Comparison of ENCODE assay signal across 8 cellular contexts in the genomic region with DNA sequence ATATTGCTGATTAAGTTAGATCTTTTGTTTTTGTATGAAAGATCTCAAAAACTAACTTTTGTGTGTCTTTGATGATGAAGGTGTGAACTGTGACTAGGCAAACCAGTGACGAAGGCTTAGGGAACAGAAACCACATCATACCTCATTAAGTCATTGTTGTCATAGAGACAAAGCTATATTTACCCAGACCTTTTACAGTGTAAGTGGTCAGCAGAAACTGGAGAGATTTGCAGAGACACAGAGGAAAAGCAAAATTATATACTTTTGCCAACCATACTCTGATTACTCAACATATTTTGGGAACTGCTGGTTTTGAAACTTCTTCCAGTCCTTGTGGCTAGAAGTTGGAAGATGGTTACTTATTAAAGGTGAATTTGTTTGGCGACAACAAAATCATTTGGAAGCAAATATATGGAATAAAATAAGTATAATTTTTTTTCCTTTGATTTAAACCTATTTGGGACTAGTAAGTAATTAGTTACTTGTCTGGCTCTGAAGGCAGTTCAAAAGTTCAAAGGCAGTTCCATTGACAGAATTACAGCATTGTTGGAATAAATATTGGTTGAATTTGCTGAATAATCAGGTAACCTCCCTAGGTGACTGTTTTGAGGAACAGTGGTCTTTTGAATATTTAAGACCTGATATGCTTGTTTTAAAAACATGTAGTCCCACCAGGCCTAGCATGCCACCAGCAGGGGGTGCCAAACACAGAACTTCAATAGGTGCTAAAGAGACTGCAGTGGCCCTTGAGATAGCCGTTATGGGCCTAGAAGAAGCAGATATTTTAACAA.
A peak's percentile ranks its signal among the peaks of the same experiment; 100 is the strongest.
DNase-seq lines count a peak whose midpoint lies in the region; TF ChIP-seq lines count a peak whose summit lies in the region.

No MANE protein-coding gene starts in this region.

- no peaks in the 10 kb centered on the region for H4K20me1 ChIP-seq in H9 (ENCODE audit: control insufficient read depth, insufficient read depth, insufficient read length)

- no peaks in the 10 kb centered on the region for H3K9me3 Mint-ChIP-seq in H9

- no peak overlapping the region for H3K4me3 Mint-ChIP-seq in H9

- H3K56ac ChIP-seq in H9 (ENCODE audit: insufficient read length, low read depth, low read length) = no peak overlapping the region

- H3K23ac ChIP-seq in H9 (ENCODE audit: insufficient read length, low read depth, low read length) = no peak overlapping the region

- H3K4me2 ChIP-seq in H9 (ENCODE audit: insufficient read depth, insufficient read length, low read length) = no peak overlapping the region

- no peak overlapping the region for H3K27ac ChIP-seq in H9 (ENCODE audit: insufficient read length, low read depth, low read length)

- H3K4me1 ChIP-seq in H9 (ENCODE audit: insufficient read depth, low read length) = no peaks in the 10 kb centered on the region

- TF ChIP-seq CTCF in GM12875 (IDR thresholded peaks at IDR 0.05; ENCODE audit: borderline replicate concordance, insufficient read depth, low read depth, low read length) = peak; percentile 66
- TF ChIP-seq CTCF in H9 (conservative IDR thresholded peaks at IDR 0.05) = peak; percentile 93
- peak; percentile 91 for TF ChIP-seq CTCF in LNCAP (IDR thresholded peaks at IDR 0.05)
- peak; percentile 70 for TF ChIP-seq CTCF in astrocyte of the cerebellum (IDR thresholded peaks at IDR 0.05; ENCODE audit: low read depth, low read length, missing control alignments)

- no peak overlapping the region for H3K9ac ChIP-seq in H9 (ENCODE audit: extremely low read depth, insufficient read length, low read length)

- H3K9me3 ChIP-seq in H9 (ENCODE audit: control insufficient read depth, low read depth, low read length) = no peaks in the 10 kb centered on the region

- H3K27me3 Mint-ChIP-seq in H9 (ENCODE audit: low read depth) = no peaks in the 10 kb centered on the region

- peaks cover 2 to 3% of the 10 kb centered on the region in 2 experiments; a peak in 3 of 4 replicates for H3K4me1 Mint-ChIP-seq in H9

- no peak overlapping the region for H4K91ac ChIP-seq in H9 (ENCODE audit: insufficient read length, low read depth, low read length)

- H2BK20ac ChIP-seq in H9 (ENCODE audit: low read depth, low read length, poor library complexity, severe bottlenecking) = no peak overlapping the region

- no peaks in the 10 kb centered on the region for H3K27me3 ChIP-seq in H9 (ENCODE audit: insufficient read depth, low read length)

- H4K8ac ChIP-seq in H9 (replicated peaks; ENCODE audit: insufficient read length, low read depth, low read length) = no peak overlapping the region

- no peak overlapping the region for H3K4ac ChIP-seq in H9 (ENCODE audit: low read depth, low read length)

- H3T11ph ChIP-seq in H9 (ENCODE audit: low read length) = no peak overlapping the region

- DNase-seq in H9 (peak; percentile 73), T-helper 2 cell (peak; percentile 12 to 65 (median 31)), astrocyte of the cerebellum (ENCODE audit: low read depth) (peak; percentile 84), inferior parietal cortex (ENCODE audit: extremely low spot score) (peak; percentile 43), cortex of kidney (lab: John Stamatoyannopoulos, UW) (no peak)
- peak; percentile 69 to 70 for DNase-seq in stimulated activated CD4-positive, alpha-beta T cell treated with anti-CD3 and anti-CD28 coated beads, Interleukin-2, amount 100 ng/mL, for 48 hours

- H3K79me1 ChIP-seq in H9 (ENCODE audit: insufficient read depth, low read depth, low read length, poor library complexity, severe bottlenecking) = no peaks in the 10 kb centered on the region

- no peaks in the 10 kb centered on the region for H3K79me2 ChIP-seq in H9 (ENCODE audit: insufficient read depth, low read length)

- in situ Hi-C loops in astrocyte of the cerebellum (cut with HindIII; ENCODE audit: low sequenced_read_pairs) = no loop called here

- H3K36me3 Mint-ChIP-seq in H9 (ENCODE audit: insufficient read depth in 1 of 3, low read depth in 3 of 3) = peaks cover 0 to 4% (median 0%) of the 10 kb centered on the region in 3 experiments; a peak in 1 of 7 replicates

- no peak overlapping the region for H4K5ac ChIP-seq in H9 (ENCODE audit: insufficient read length, low read depth, low read length)

- H3K4me3 ChIP-seq in GM12875 (ENCODE audit: low read depth, low read length) (no peak overlapping the region), astrocyte of the cerebellum (ENCODE audit: low read depth, low read length) (no peak overlapping the region)

- no peak overlapping the region for H3K27ac Mint-ChIP-seq in H9

- H3K18ac ChIP-seq in H9 (ENCODE audit: insufficient read length, low read depth, low read length) = no peak overlapping the region

- H3K14ac ChIP-seq in H9 (ENCODE audit: insufficient read depth, low read length) = no peak overlapping the region

- H2BK5ac ChIP-seq in H9 (ENCODE audit: insufficient read length, low read length) = no peak overlapping the region

- no peaks in the 10 kb centered on the region for H3K23me2 ChIP-seq in H9 (ENCODE audit: insufficient read length, low read depth, low read length, poor library complexity, severe bottlenecking)

- no peak overlapping the region for H2AK5ac ChIP-seq in H9 (ENCODE audit: insufficient read length, low read length)

- no peak overlapping the region for H2BK120ac ChIP-seq in H9 (ENCODE audit: low read depth, low read length, poor library complexity, severe bottlenecking)

- no CpG with 5 or more reads among the region's 3 CpGs for WGBS in H9 (ENCODE audit: extremely low coverage, insufficient read length, low lambda C conversion rate)

- no peak overlapping the region for H2BK12ac ChIP-seq in H9 (ENCODE audit: insufficient read length, low read depth, low read length)

- no peak overlapping the region for H2BK15ac ChIP-seq in H9 (ENCODE audit: low read depth, low read length)

- no peak overlapping the region for H2AFZ ChIP-seq in H9 (ENCODE audit: low read length)
